ENCODE assay signal across 8 cellular contexts in genomic region chr7:152806635-152807034, GRCh38. TPM values are rescaled to one million over a fixed set of nuclear protein-coding genes. Genes with fewer than 3 reads are reported as not detected.
A peak's percentile ranks its signal among the peaks of the same experiment; 100 is the strongest.
DNase-seq lines count a peak whose midpoint lies in the region; ATAC-seq and TF ChIP-seq lines count a peak whose summit lies in the region.
"Not testable (repeated sequence)": the region's sequence is repeated elsewhere in the genome, so short reads cannot be mapped to it uniquely, and the experiment has no call there.

No MANE protein-coding gene starts in this region.

- DNase-seq in AG08395 (ENCODE audit: low spot score) = peak; percentile 2
- peak; percentile 14 for DNase-seq in H4 (ENCODE audit: low spot score)
- peak; percentile 69 for DNase-seq in M059J (ENCODE audit: low read depth)
- peak; percentile 0 for DNase-seq in adipocyte (ENCODE audit: low read depth)
- peak; percentile 36 to 43 for DNase-seq in cardiac fibroblast (ENCODE audit: low read depth in 2 of 2)
- DNase-seq in fibroblast of mammary gland (ENCODE audit: low read depth) = peak; percentile 73
- DNase-seq in left ventricle myocardium superior = not testable (repeated sequence)
- DNase-seq in gastrocnemius medialis = peak in 1 of 2 donors; percentile 40

- not testable (repeated sequence) for H3K4me3 ChIP-seq in adipocyte (ENCODE audit: low read length); cardiac fibroblast (replicated peaks in 1 of 2; ENCODE audit: low read depth in 2 of 2, low read length in 2 of 2); fibroblast of mammary gland (ENCODE audit: control insufficient read depth, low read depth, low read length); gastrocnemius medialis

- not testable (repeated sequence) for H3K9me3 ChIP-seq in adipocyte (ENCODE audit: control insufficient read depth, low read length); gastrocnemius medialis

- intact Hi-C loops in left ventricle myocardium superior (cut with micrococcal nuclease); gastrocnemius medialis (cut with DNase I; ENCODE audit: low total_unique reads): not testable (repeated sequence)

- not testable (repeated sequence) for H3K27me3 ChIP-seq in adipocyte (replicated peaks; ENCODE audit: control insufficient read depth, insufficient read depth, low read length); gastrocnemius medialis

- TF ChIP-seq POLR2A in gastrocnemius medialis (IDR thresholded peaks at IDR 0.05) = not testable (repeated sequence)

- not testable (repeated sequence) for TF ChIP-seq CTCF in cardiac fibroblast (IDR thresholded peaks at IDR 0.05; ENCODE audit: low read depth, low read length); fibroblast of mammary gland (conservative IDR thresholded peaks at IDR 0.05; ENCODE audit: control insufficient read depth, insufficient read depth, low read depth, low read length); gastrocnemius medialis (IDR thresholded peaks at IDR 0.05 in 4 of 5, conservative IDR thresholded peaks at IDR 0.05 in 1 of 5)

- not testable (repeated sequence) for H3K36me3 ChIP-seq in adipocyte (ENCODE audit: control insufficient read depth, insufficient read depth, low read length, severe bottlenecking); gastrocnemius medialis

- not testable (repeated sequence) for H3K4me1 ChIP-seq in adipocyte (ENCODE audit: control insufficient read depth, insufficient read depth, low read length); gastrocnemius medialis

- ATAC-seq in left ventricle myocardium superior (peak; percentile 59), gastrocnemius medialis (peak; percentile 57 to 87)

- in situ Hi-C loops in gastrocnemius medialis (cut with MboI; ENCODE audit: low sequenced_read_pairs in 4 of 4) = not testable (repeated sequence)

- H3K27ac ChIP-seq in gastrocnemius medialis = peak overlapping the region in 2 of 4 donors; percentile 54 to 56

- H3K9ac ChIP-seq in adipocyte (ENCODE audit: low read length) = not testable (repeated sequence)

RNA-seq across cellular contexts. Expression of gene ACTR3B, which starts 47.1 kb away (rescaled TPM):
- total RNA-seq in H4 (2014; rRNA removed; shearing (Covaris generic)) = 5.5 and 11.7 TPM in 2 replicates
- 3.4 and 6.1 TPM in 2 replicates for total RNA-seq in M059J (2014; rRNA removed; shearing (Covaris generic))
- total RNA-seq in left ventricle myocardium superior = 10.2 TPM
- total RNA-seq in gastrocnemius medialis = 1 to 10 TPM; 2.4 to 8.2 (median 5.5) TPM
